14 cellular contexts compared by ENCODE assay signal in the genomic region with DNA sequence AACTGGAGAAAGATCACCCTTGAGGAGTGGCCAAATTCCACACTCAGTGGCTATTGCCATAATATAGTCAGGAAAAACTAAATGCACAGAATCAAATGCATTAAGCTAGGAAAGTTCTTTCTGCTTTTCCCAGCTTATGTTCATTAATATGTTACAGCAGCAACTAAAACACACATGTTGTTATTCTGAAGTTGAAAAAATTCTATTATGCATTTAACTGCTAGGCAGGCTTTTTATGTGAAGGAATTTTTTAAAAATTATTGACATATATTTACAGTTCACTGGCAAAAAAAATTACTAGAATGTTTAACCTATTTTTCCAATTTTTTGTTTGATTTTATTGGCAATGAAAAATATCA. TPM values are rescaled to one million over a fixed set of nuclear protein-coding genes. Genes with fewer than 3 reads are reported as not detected.
A peak's percentile ranks its signal among the peaks of the same experiment; 100 is the strongest.
DNase-seq lines count a peak whose midpoint lies in the region; ATAC-seq, FAIRE-seq and TF ChIP-seq lines count a peak whose summit lies in the region.
"Had no signal": no experiment of that assay in that cellular context is flagged by ENCODE, and none has a peak within 500 bp of the region (broad histone marks: within the 10 kb centered on the region; RNA-seq: fewer than 3 reads in every experiment).

No MANE protein-coding gene starts in this region.

- no peak overlapping the region for H3K9ac ChIP-seq in fibroblast of lung (ENCODE audit: insufficient read depth, low read length)

- TF ChIP-seq POLR2A in A549 (IDR thresholded peaks at IDR 0.05; ENCODE audit: low read length): no peak

- no peak overlapping the region for H3K4me3 Mint-ChIP-seq in activated naive CD8-positive, alpha-beta T cell treated with anti-CD3 and anti-CD28 coated beads for 36 hours
- H3K4me3 Mint-ChIP-seq: activated B cell treated with CpG ODN at 0.5 μM for 24 hours; activated naive CD8-positive, alpha-beta T cell treated with anti-CD3 and anti-CD28 coated beads, Interleukin-2, amount 50 U/mL, for 24 hours had no signal

- DNase-seq in A549 (ENCODE audit: low read depth in 1 of 2, low spot score in 1 of 2): no peak
- no peak for DNase-seq in RWPE1 (ENCODE audit: low spot score)
- DNase-seq in fibroblast of lung (ENCODE audit: low read depth in 2 of 2): no peak
- DNase-seq in psoas muscle: no peak
- no peak for DNase-seq in GM13977 (ENCODE audit: low spot score)
- no peak for DNase-seq in activated naive CD8-positive, alpha-beta T cell treated with anti-CD3 and anti-CD28 coated beads for 36 hours
- DNase-seq in HAP-1 (ENCODE audit: low spot score in 2 of 2): no peak
- no peak for DNase-seq in stimulated activated naive CD4-positive, alpha-beta T cell treated with Interleukin-2 at 50 U/mL for 16 hours (lab: John Stamatoyannopoulos, UW)
- DNase-seq: activated B cell treated with CpG ODN at 0.5 μM for 24 hours; activated naive CD8-positive, alpha-beta T cell treated with anti-CD3 and anti-CD28 coated beads, Interleukin-2, amount 50 U/mL, for 24 hours; DND-41; NCI-H187; NCI-H774 had no signal

- no peaks in the 10 kb centered on the region for H3K36me3 Mint-ChIP-seq in activated naive CD8-positive, alpha-beta T cell treated with anti-CD3 and anti-CD28 coated beads for 36 hours

- H3K27ac Mint-ChIP-seq in activated naive CD8-positive, alpha-beta T cell treated with anti-CD3 and anti-CD28 coated beads for 36 hours: no peak overlapping the region
- H3K27ac Mint-ChIP-seq: activated B cell treated with CpG ODN at 0.5 μM for 24 hours; activated naive CD8-positive, alpha-beta T cell treated with anti-CD3 and anti-CD28 coated beads, Interleukin-2, amount 50 U/mL, for 24 hours had no signal

- no peaks in the 10 kb centered on the region for H3K27me3 ChIP-seq in fibroblast of lung (ENCODE audit: control insufficient read depth, insufficient read depth, low read length)
- no peaks in the 10 kb centered on the region for H3K27me3 ChIP-seq in psoas muscle (ENCODE audit: insufficient read depth in 3 of 3, low read length in 2 of 3)
- H3K27me3 ChIP-seq in HAP-1 (ENCODE audit: low read depth): no peaks in the 10 kb centered on the region

- H3K4me3 ChIP-seq in A549: no peak overlapping the region
- H3K4me3 ChIP-seq in fibroblast of lung (replicated peaks in 1 of 4; ENCODE audit: control extremely low read depth in 1 of 4, insufficient read depth in 1 of 4, low read depth in 3 of 4, low read length in 4 of 4): peak overlapping the region in 2 of 4 experiments; percentile 48 to 56
- H3K4me3 ChIP-seq in psoas muscle: peak overlapping the region; percentile 73
- H3K4me3 ChIP-seq in HAP-1: no peak overlapping the region
- H3K4me3 ChIP-seq: SK-N-MC had no signal

- H3K9me3 Mint-ChIP-seq in activated naive CD8-positive, alpha-beta T cell treated with anti-CD3 and anti-CD28 coated beads for 36 hours: no peaks in the 10 kb centered on the region
- H3K9me3 Mint-ChIP-seq: activated naive CD8-positive, alpha-beta T cell treated with anti-CD3 and anti-CD28 coated beads, Interleukin-2, amount 50 U/mL, for 24 hours had no signal

- TF ChIP-seq EP300 in A549 (IDR thresholded peaks at IDR 0.05): no peak

- POLR2A ChIA-PET in A549 (lab: Yijun Ruan, JAX) (no interaction called here), RWPE1 (lab: Yijun Ruan, JAX; ENCODE audit: low non-redundant PET) (no interaction called here)

- TF ChIP-seq RAD21 in A549 (conservative IDR thresholded peaks at IDR 0.05 in 1 of 2, IDR thresholded peaks at IDR 0.05 in 1 of 2): no peak

- H4K20me1 ChIP-seq in fibroblast of lung (ENCODE audit: control insufficient read depth, extremely low read depth, insufficient read depth, low read length): no peaks in the 10 kb centered on the region

- H3K4me1 ChIP-seq in A549 (peaks cover 53% of the 10 kb centered on the region), fibroblast of lung (ENCODE audit: control insufficient read depth, extremely low read depth, insufficient read depth, low read length) (peaks cover 37% of the 10 kb centered on the region), psoas muscle (peaks cover 50% of the 10 kb centered on the region), HAP-1 (peaks cover 45% of the 10 kb centered on the region)

- ATAC-seq in A549 (no peak), psoas muscle (no peak)
- ATAC-seq: activated naive CD8-positive, alpha-beta T cell treated with anti-CD3 and anti-CD28 coated beads, Interleukin-2, amount 50 U/mL, for 24 hours had no signal

- CTCF ChIA-PET in A549 (lab: Yijun Ruan, JAX): interaction anchor here (0.6 to 4.0 kb wide), 7 partner anchors 11 to 153 kb away, joined by 3 to 18 read pairs (median 4); a partner anchor contains a TSS
- CTCF ChIA-PET in RWPE1 (lab: Yijun Ruan, JAX): interaction anchor here (0.5 to 1.5 kb wide), 2 partner anchors 7 to 19 kb away, joined by 3 to 4 read pairs; no protein-coding TSS in a partner anchor

- peak overlapping the region; percentile 51 to 80; a peak in 3 of 6 replicates for H3K27ac ChIP-seq in A549
- H3K27ac ChIP-seq in RWPE1: peak overlapping the region; percentile 95
- H3K27ac ChIP-seq in fibroblast of lung (ENCODE audit: insufficient read depth, low read length): peak overlapping the region; percentile 84
- H3K27ac ChIP-seq in psoas muscle: peak overlapping the region; percentile 95
- H3K27ac ChIP-seq: SK-N-MC had no signal

- in situ Hi-C loops in GM13977 (cut with MboI; ENCODE audit: low pct_unique_long_range_greater_than_20kb, low sequenced_read_pairs, unreplicated experiment): no loop called here
- in situ Hi-C loops in HAP-1 (cut with MboI; ENCODE audit: low sequenced_read_pairs): no loop called here

- intact Hi-C loops in psoas muscle (cut with DNase I): no loop called here

- H3K4me1 Mint-ChIP-seq in activated naive CD8-positive, alpha-beta T cell treated with anti-CD3 and anti-CD28 coated beads for 36 hours: peaks cover 3% of the 10 kb centered on the region

- H3K9me3 ChIP-seq in A549: no peaks in the 10 kb centered on the region
- H3K9me3 ChIP-seq in fibroblast of lung (ENCODE audit: control insufficient read depth, insufficient read depth, low read depth, low read length): no peaks in the 10 kb centered on the region
- no peaks in the 10 kb centered on the region for H3K9me3 ChIP-seq in psoas muscle
- H3K9me3 ChIP-seq in HAP-1: no peaks in the 10 kb centered on the region

- no peak for TF ChIP-seq CTCF in A549 (IDR thresholded peaks at IDR 0.05)
- no peak for TF ChIP-seq CTCF in RWPE1 (conservative IDR thresholded peaks at IDR 0.05; ENCODE audit: low read depth)
- no peak for TF ChIP-seq CTCF in fibroblast of lung (conservative IDR thresholded peaks at IDR 0.05 in 1 of 2, IDR thresholded peaks at IDR 0.05 in 1 of 2; ENCODE audit: low read depth in 1 of 2, low read length in 2 of 2)
- TF ChIP-seq CTCF in psoas muscle (IDR thresholded peaks at IDR 0.05): no peak
- TF ChIP-seq CTCF in GM13977 (IDR thresholded peaks at IDR 0.05; ENCODE audit: extremely low read depth, insufficient read depth, missing control alignments): no peak

- peaks cover 25% of the 10 kb centered on the region for H3K27me3 Mint-ChIP-seq in activated naive CD8-positive, alpha-beta T cell treated with anti-CD3 and anti-CD28 coated beads for 36 hours

- peaks cover 59% of the 10 kb centered on the region for H3K79me2 ChIP-seq in fibroblast of lung (ENCODE audit: control insufficient read depth, insufficient read depth, low read length)

- FAIRE-seq in A549 (lab: Jason Lieb, UNC): no peak

- H3K4me2 ChIP-seq in A549 (peak overlapping the region; percentile 64), fibroblast of lung (ENCODE audit: extremely low read depth, insufficient read depth, low read length) (peak overlapping the region; percentile 84)

- H3K36me3 ChIP-seq in fibroblast of lung (ENCODE audit: control insufficient read depth, insufficient read depth, low read length) (no peaks in the 10 kb centered on the region), psoas muscle (ENCODE audit: insufficient read depth in 1 of 2, low read depth in 1 of 2) (no peaks in the 10 kb centered on the region), HAP-1 (replicated peaks) (no peaks in the 10 kb centered on the region)

- no peak overlapping the region for H2AFZ ChIP-seq in fibroblast of lung (ENCODE audit: low read length)

TF ChIP-seq in A549, 52 proteins besides CTCF, POLR2A, EP300 and RAD21 (continues in another document):
- TF ChIP-seq JUN (IDR thresholded peaks at IDR 0.05) (no peak), SMC3 (IDR thresholded peaks at IDR 0.05) (no peak), ZC3H11A (IDR thresholded peaks at IDR 0.05) (no peak), TP53 (CRISPR knock-in tag; IDR thresholded peaks at IDR 0.05) (no peak), EHMT2 (IDR thresholded peaks at IDR 0.05; ENCODE audit: low read depth) (no peak), CHD4 (IDR thresholded peaks at IDR 0.05; ENCODE audit: borderline replicate concordance) (no peak), RCOR1 (IDR thresholded peaks at IDR 0.05; ENCODE audit: low read depth, low read length) (no peak), FOXS1 (CRISPR knock-in tag; IDR thresholded peaks at IDR 0.05) (no peak)
- TF ChIP-seq, protein P1, sequence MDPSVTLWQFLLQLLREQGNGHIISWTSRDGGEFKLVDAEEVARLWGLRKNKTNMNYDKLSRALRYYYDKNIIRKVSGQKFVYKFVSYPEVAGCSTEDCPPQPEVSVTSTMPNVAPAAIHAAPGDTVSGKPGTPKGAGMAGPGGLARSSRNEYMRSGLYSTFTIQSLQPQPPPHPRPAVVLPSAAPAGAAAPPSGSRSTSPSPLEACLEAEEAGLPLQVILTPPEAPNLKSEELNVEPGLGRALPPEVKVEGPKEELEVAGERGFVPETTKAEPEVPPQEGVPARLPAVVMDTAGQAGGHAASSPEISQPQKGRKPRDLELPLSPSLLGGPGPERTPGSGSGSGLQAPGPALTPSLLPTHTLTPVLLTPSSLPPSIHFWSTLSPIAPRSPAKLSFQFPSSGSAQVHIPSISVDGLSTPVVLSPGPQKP (IDR thresholded peaks at IDR 0.05; ENCODE audit: low read depth, low read length): no peak

RNA-seq across cellular contexts. Expression of a gene that starts 13.8 kb away (rescaled TPM):
- 2.7 and 3.5 TPM in 2 replicates for polyA plus RNA-seq in A549 (2011; rRNA removed)
- 0.13 and 0.15 TPM in 2 replicates for polyA plus RNA-seq in A549 (2012; cell fraction: cytosol; rRNA removed)
- polyA plus RNA-seq in A549 (2012; cell fraction: nucleus; rRNA removed): 1.3 TPM in 2 replicates
- 2.0 to 3.6 TPM (median 2.6 TPM) in 3 replicates for polyA plus RNA-seq in A549 (2017; fragmentation: RNase III; extraction: RNeasy Plus Mini Kit Qiagen cat#74134 plus additional on column Dnase treatment)
- 5.2 and 7.1 TPM in 2 replicates for polyA minus RNA-seq in A549 (2011; rRNA and poly(A)+ RNA removed)
- total RNA-seq in fibroblast of lung: 6.9 and 8.8 TPM in 2 replicates
- polyA plus RNA-seq in fibroblast of lung: 2.3 and 4.1 TPM in 2 replicates
- polyA plus RNA-seq in fibroblast of lung (2012): 1.5 and 5.7 TPM in 2 replicates
- polyA minus RNA-seq in fibroblast of lung (ENCODE audit: low replicate concordance): 0.11 and 0.43 TPM in 2 replicates
- 100 to 1,000 TPM in 2 of 4 donors, 10 to 100 TPM in 2; 49.1 to 206 (median 90.3) TPM for total RNA-seq in psoas muscle
- 100 to 1,000 TPM in 1 of 3 donors, 10 to 100 TPM in 2; 27.1 to 129 (median 68.6) TPM for polyA plus RNA-seq in psoas muscle
- not detected for total RNA-seq in activated naive CD8-positive, alpha-beta T cell treated with anti-CD3 and anti-CD28 coated beads for 36 hours
